ENCODE assay signal across 30 cellular contexts in genomic region chr5:37830348-37830747, GRCh38. TPM values are rescaled to one million over a fixed set of nuclear protein-coding genes. Genes with fewer than 3 reads are reported as not detected.
"Had no signal": no experiment of that assay in that cellular context is flagged by ENCODE, and none has a peak within 500 bp of the region (broad histone marks: within the 10 kb centered on the region; RNA-seq: fewer than 3 reads in every experiment).

No MANE protein-coding gene starts in this region.

- H3K36me3 Mint-ChIP-seq: immature natural killer cell; natural killer cell; stimulated activated effector memory CD8-positive, alpha-beta T cell treated with anti-CD3 and anti-CD28 coated beads, Interleukin-12 subunit alpha, Interleukin-12 subunit beta, amount 100 ng/mL, for 72 hours had no signal

- H3K27ac ChIP-seq: heart left ventricle, left lung, lower lobe of right lung, pancreas, prostate gland, skin epidermis, suprapubic skin, thoracic aorta, tibial artery, upper lobe of right lung had no signal

- H3K9me3 Mint-ChIP-seq: natural killer cell; stimulated activated effector memory CD8-positive, alpha-beta T cell treated with anti-CD3 and anti-CD28 coated beads, Interleukin-12 subunit alpha, Interleukin-12 subunit beta, amount 100 ng/mL, for 72 hours; stimulated activated naive CD8-positive, alpha-beta T cell treated with anti-CD3 and anti-CD28 coated beads, Interleukin-15, Interleukin-2, amounts not matched to agents 100 ng/mL and 50 ng/mL, for 24 hours had no signal

- H3K27ac Mint-ChIP-seq: immature natural killer cell; natural killer cell; stimulated activated effector memory CD8-positive, alpha-beta T cell treated with anti-CD3 and anti-CD28 coated beads, Interleukin-12 subunit alpha, Interleukin-12 subunit beta, amount 100 ng/mL, for 72 hours; stimulated activated naive CD8-positive, alpha-beta T cell treated with anti-CD3 and anti-CD28 coated beads, Interleukin-15, Interleukin-2, amounts not matched to agents 100 ng/mL and 50 ng/mL, for 24 hours had no signal

- H3K9me3 ChIP-seq: heart left ventricle, left lung, lower lobe of right lung, pancreas, prostate gland, suprapubic skin, thoracic aorta, tibial artery, upper lobe of right lung had no signal

- H3K4me3 ChIP-seq: heart left ventricle, left lung, lower lobe of right lung, pancreas, prostate gland, skin epidermis, suprapubic skin, thoracic aorta, tibial artery, upper lobe of right lung had no signal

- DNase-seq: glutamatergic neuron; heart left ventricle; hypothalamus; immature natural killer cell; kidney; left colon; left lung; lower lobe of right lung; mammary epithelial cell; mesenchymal stem cell; natural killer cell; pancreas; posterior cingulate gyrus; right cardiac atrium; stimulated activated CD4-positive, alpha-beta T cell treated with anti-CD3 and anti-CD28 coated beads, Interleukin-12 subunit alpha, Interleukin-12 subunit beta, amount 100 ng/mL, for 4 hours; stimulated activated CD4-positive, alpha-beta T cell treated with anti-CD3 and anti-CD28 coated beads, Interleukin-15, amount 100 ng/mL, for 24 hours; stimulated activated CD4-positive, alpha-beta T cell treated with anti-CD3 and anti-CD28 coated beads, Interleukin-2, amount 100 ng/mL, for 24 hours; stimulated activated CD4-positive, alpha-beta T cell treated with anti-CD3 and anti-CD28 coated beads, Interleukin-4, amount 100 ng/mL, for 1 hour; stimulated activated naive CD4-positive, alpha-beta T cell; tibial artery; trophoblast cell; upper lobe of right lung had no signal

- H3K4me1 Mint-ChIP-seq: immature natural killer cell, natural killer cell had no signal

- ATAC-seq: heart left ventricle; left colon; left lung; lower lobe of right lung; natural killer cell; pancreas; right cardiac atrium; sciatic nerve; stimulated activated effector memory CD8-positive, alpha-beta T cell treated with anti-CD3 and anti-CD28 coated beads, Interleukin-12 subunit alpha, Interleukin-12 subunit beta, amount 100 ng/mL, for 72 hours; upper lobe of right lung had no signal

- H3K4me3 Mint-ChIP-seq: immature natural killer cell; natural killer cell; stimulated activated effector memory CD8-positive, alpha-beta T cell treated with anti-CD3 and anti-CD28 coated beads, Interleukin-12 subunit alpha, Interleukin-12 subunit beta, amount 100 ng/mL, for 72 hours; stimulated activated naive CD8-positive, alpha-beta T cell treated with anti-CD3 and anti-CD28 coated beads, Interleukin-15, Interleukin-2, amounts not matched to agents 100 ng/mL and 50 ng/mL, for 24 hours had no signal

- H3K4me1 ChIP-seq: prostate gland, suprapubic skin, upper lobe of right lung had no signal

- H3K36me3 ChIP-seq: heart left ventricle, left lung, lower lobe of right lung, pancreas, prostate gland, suprapubic skin, thoracic aorta, tibial artery, upper lobe of right lung had no signal

RNA-seq across cellular contexts. Expression of gene GDNF, which starts 9.5 kb away (rescaled TPM):
- total RNA-seq: left lung, lower lobe of right lung, natural killer cell, sciatic nerve had no signal
- polyA plus RNA-seq: immature natural killer cell, neural cell had no signal
